Comparison of ENCODE assay signal across 9 cellular contexts in the genomic region with DNA sequence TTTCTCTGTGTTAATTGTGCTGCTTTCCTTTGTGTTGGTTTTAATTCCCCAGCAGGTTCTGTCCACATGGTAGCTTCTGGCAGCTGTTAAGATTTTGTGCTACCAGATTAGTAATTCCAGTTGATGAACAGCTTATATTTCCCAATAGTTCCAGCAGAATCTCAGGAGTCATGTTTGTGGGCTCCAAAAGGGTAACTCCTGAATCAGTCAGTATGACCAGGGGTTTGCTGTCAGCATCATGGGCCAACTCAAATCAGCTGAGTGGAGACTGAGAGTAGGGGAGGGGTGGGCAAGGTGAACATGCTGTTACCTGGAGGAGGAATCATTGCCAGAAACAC.
DNase-seq lines count a peak whose midpoint lies in the region; ATAC-seq, FAIRE-seq and TF ChIP-seq lines count a peak whose summit lies in the region.
"Had no signal": no experiment of that assay in that cellular context is flagged by ENCODE, and none has a peak within 500 bp of the region (broad histone marks: within the 10 kb centered on the region; RNA-seq: fewer than 3 reads in every experiment).

No MANE protein-coding gene starts in this region.

- H3K27me3 ChIP-seq in DND-41 (ENCODE audit: insufficient read depth, low read length, poor library complexity) (no peaks in the 10 kb centered on the region), GM12878 (replicated peaks in 1 of 2; ENCODE audit: control insufficient read depth in 2 of 2, insufficient read depth in 2 of 2, low read length in 1 of 2) (no peaks in the 10 kb centered on the region), mesenchymal stem cell (ENCODE audit: control insufficient read depth in 1 of 2, insufficient read depth in 1 of 2, low read length in 2 of 2) (peaks cover 0 to 7% of the 10 kb centered on the region in 2 experiments)
- H3K27me3 ChIP-seq: hepatocyte had no signal

- H3K27ac Mint-ChIP-seq in IgD-negative memory B cell: peak overlapping the region; percentile 68 to 99 (median 95)
- peak overlapping the region; percentile 87 to 96 (median 94) for H3K27ac Mint-ChIP-seq in naive thymus-derived CD8-positive, alpha-beta T cell

- RAD21 ChIA-PET in GM12878 (lab: Charles Lee; ENCODE audit: unreplicated experiment): interaction anchor here (0.7 to 4.9 kb wide), 23 partner anchors 10 to 223 kb away, joined by 3 to 58 read pairs (median 11); no protein-coding TSS in a partner anchor

- peaks cover 0 to 2% (median 1%) of the 10 kb centered on the region in 3 donors for H3K9me3 Mint-ChIP-seq in IgD-negative memory B cell
- H3K9me3 Mint-ChIP-seq in naive thymus-derived CD8-positive, alpha-beta T cell: peaks cover 0 to 5% (median 0%) of the 10 kb centered on the region in 9 donors

- BruUV-seq in GM12878 (replicated peaks; lab: Mats Ljungman, UMichigan): TSS peak; percentile 91

- H2BK15ac ChIP-seq in mesenchymal stem cell (ENCODE audit: low read depth, poor library complexity, severe bottlenecking): no peak overlapping the region

- CTCF ChIA-PET in GM12878 (lab: Yijun Ruan, JAX): interaction anchor here (0.5 to 4.2 kb wide), 15 partner anchors 9 to 324 kb away, joined by 4 to 42 read pairs (median 7); no protein-coding TSS in a partner anchor

- intact Hi-C loops in GM12878 (cut with micrococcal nuclease; ENCODE audit: unreplicated experiment): loop anchor here (5.0 kb wide), 2 partner anchors 89 to 106 kb away; no protein-coding TSS in a partner anchor

- no peak for FAIRE-seq in GM12878 (lab: Jason Lieb, UNC)

- H3K14ac ChIP-seq in mesenchymal stem cell (ENCODE audit: low read length in 2 of 2): no peak overlapping the region

- TF ChIP-seq EP300 in GM12878 (IDR thresholded peaks at IDR 0.05; ENCODE audit: borderline replicate concordance in 1 of 2, control insufficient read depth in 1 of 2, low read depth in 2 of 2, low read length in 2 of 2): no peak

- peaks cover 2% of the 10 kb centered on the region for H3K27me3 Mint-ChIP-seq in IgD-negative memory B cell
- H3K27me3 Mint-ChIP-seq in naive thymus-derived CD8-positive, alpha-beta T cell: no peaks in the 10 kb centered on the region

- peaks cover 23 to 60% (median 42%) of the 10 kb centered on the region in 3 donors for H3K4me1 Mint-ChIP-seq in IgD-negative memory B cell
- H3K4me1 Mint-ChIP-seq in naive thymus-derived CD8-positive, alpha-beta T cell: peaks cover 36 to 89% (median 58%) of the 10 kb centered on the region in 4 donors

- H3K4me1 ChIP-seq in DND-41 (ENCODE audit: insufficient read depth, low read length) (peaks cover 29% of the 10 kb centered on the region), GM12878 (ENCODE audit: control insufficient read depth, insufficient read depth, low read length) (peaks cover 18% of the 10 kb centered on the region), mesenchymal stem cell (ENCODE audit: control insufficient read depth, insufficient read depth, low read depth, low read length) (peaks cover 3% of the 10 kb centered on the region)

- H4K20me1 ChIP-seq in DND-41 (ENCODE audit: insufficient read depth, low read length) (no peaks in the 10 kb centered on the region), GM12878 (ENCODE audit: control insufficient read depth, insufficient read depth) (no peaks in the 10 kb centered on the region)

- no peak overlapping the region for H2BK120ac ChIP-seq in mesenchymal stem cell (ENCODE audit: low read depth, low read length)

- ATAC-seq in DND-41 (ENCODE audit: insufficient read depth, low read depth) (no peak), GM12878 (peak; percentile 43)
- peak; percentile 28 to 39 for ATAC-seq in naive thymus-derived CD8-positive, alpha-beta T cell

- H3K27ac ChIP-seq in DND-41 (ENCODE audit: low read length) (peak overlapping the region; percentile 77), GM12878 (ENCODE audit: control insufficient read depth, insufficient read depth) (no peak overlapping the region), mesenchymal stem cell (ENCODE audit: low read length, poor library complexity, severe bottlenecking) (no peak overlapping the region)
- H3K27ac ChIP-seq: hepatocyte had no signal

- no peak overlapping the region for H2BK5ac ChIP-seq in mesenchymal stem cell (ENCODE audit: low read depth, low read length, poor library complexity, severe bottlenecking)

- no peak for TF ChIP-seq POLR2A in GM12878 (IDR thresholded peaks at IDR 0.05; ENCODE audit: low read depth, low read length)

- no peaks in the 10 kb centered on the region for H3K36me3 Mint-ChIP-seq in IgD-negative memory B cell
- no peaks in the 10 kb centered on the region for H3K36me3 Mint-ChIP-seq in naive thymus-derived CD8-positive, alpha-beta T cell

- H2BK12ac ChIP-seq in mesenchymal stem cell (ENCODE audit: low read length in 2 of 2): no peak overlapping the region

- TF ChIP-seq CTCF in DND-41 (IDR thresholded peaks at IDR 0.05; ENCODE audit: borderline replicate concordance, extremely low read depth, low read length, poor library complexity, severe bottlenecking) (no peak), GM12878 (IDR thresholded peaks at IDR 0.05 in 2 of 3, conservative IDR thresholded peaks at IDR 0.05 in 1 of 3; ENCODE audit: control insufficient read depth in 2 of 3, extremely low read depth in 1 of 3, insufficient read depth in 1 of 3, low read depth in 3 of 3, low read length in 3 of 3) (no peak)

- no peak overlapping the region for H4K8ac ChIP-seq in mesenchymal stem cell (ENCODE audit: low read length)

- TF ChIP-seq RAD21 in GM12878 (IDR thresholded peaks at IDR 0.05; ENCODE audit: insufficient read depth, low read depth, low read length): no peak

- SMC1A ChIA-PET in GM12878 (lab: Charles Lee; ENCODE audit: uncharacterized antibody, unreplicated experiment): interaction anchor here (0.6 to 8.9 kb wide), 29 partner anchors 10 to 323 kb away, joined by 3 to 105 read pairs (median 12); no protein-coding TSS in a partner anchor

- peak overlapping the region; percentile 60 for H2AFZ ChIP-seq in DND-41 (ENCODE audit: low read depth, low read length)
- peak overlapping the region; percentile 71 for H2AFZ ChIP-seq in GM12878 (ENCODE audit: control insufficient read depth, low read depth, low read length)
- H2AFZ ChIP-seq in mesenchymal stem cell (ENCODE audit: low read depth, low read length): no peak overlapping the region
- H2AFZ ChIP-seq: hepatocyte had no signal

- in situ Hi-C loops in GM12878 (cut with MboI): no loop called here

- H3K36me3 ChIP-seq in DND-41 (ENCODE audit: insufficient read depth, low read length) (no peaks in the 10 kb centered on the region), GM12878 (ENCODE audit: control insufficient read depth in 2 of 2, insufficient read depth in 2 of 2, low read length in 1 of 2) (no peaks in the 10 kb centered on the region), mesenchymal stem cell (ENCODE audit: control insufficient read depth in 1 of 2, insufficient read depth in 2 of 2, low read depth in 1 of 2, low read length in 2 of 2) (no peaks in the 10 kb centered on the region)

- H2AK5ac ChIP-seq in mesenchymal stem cell (ENCODE audit: low read length, severe bottlenecking): no peak overlapping the region

- no peak for DNase-seq in DND-41
- no peak for DNase-seq in GM12878 (ENCODE audit: low read depth, low spot score)
- no peak for DNase-seq in naive thymus-derived CD8-positive, alpha-beta T cell
- DNase-seq in mesenchymal stem cell: no peak
- DNase-seq in NCI-H2171 treated with DMSO at 0.1 percent for 48 hours (lab: John Stamatoyannopoulos, UW): no peak
- no peak for DNase-seq in superior temporal gyrus (ENCODE audit: extremely low spot score)
- no peak for DNase-seq in HuH-7.5 (ENCODE audit: low spot score)

- POLR2A ChIA-PET in GM12878 (lab: Charles Lee): interaction anchor here (0.6 to 4.9 kb wide), 15 partner anchors 9 to 186 kb away, joined by 3 to 56 read pairs (median 5); no protein-coding TSS in a partner anchor
- POLR2A ChIA-PET in naive thymus-derived CD8-positive, alpha-beta T cell (lab: Charles Lee): interaction anchor here (0.7 to 4.5 kb wide), 15 partner anchors 9 to 139 kb away, joined by 3 to 79 read pairs (median 8); a partner anchor contains a TSS

- H3K4me2 ChIP-seq in DND-41 (ENCODE audit: insufficient read depth, low read length) (peak overlapping the region; percentile 30), GM12878 (ENCODE audit: control insufficient read depth, insufficient read depth) (peak overlapping the region; percentile 77), mesenchymal stem cell (ENCODE audit: low read length, poor library complexity, severe bottlenecking) (no peak overlapping the region)
- H3K4me2 ChIP-seq: hepatocyte had no signal

- H3K9me3 ChIP-seq in DND-41 (ENCODE audit: insufficient read depth, low read length, severe bottlenecking) (no peaks in the 10 kb centered on the region), GM12878 (replicated peaks; ENCODE audit: control insufficient read depth, insufficient read depth, low read length) (no peaks in the 10 kb centered on the region), mesenchymal stem cell (ENCODE audit: control insufficient read depth, low read length) (no peaks in the 10 kb centered on the region)

- no peak overlapping the region for H4K91ac ChIP-seq in mesenchymal stem cell (ENCODE audit: low read length)

- peak overlapping the region in 2 of 4 donors; percentile 19 to 69 for H3K4me3 Mint-ChIP-seq in IgD-negative memory B cell
- H3K4me3 Mint-ChIP-seq in naive thymus-derived CD8-positive, alpha-beta T cell: peak overlapping the region in 9 of 10 donors; percentile 11 to 59 (median 38)

- no peak overlapping the region for H3K4ac ChIP-seq in mesenchymal stem cell (ENCODE audit: low read depth in 1 of 2, low read length in 2 of 2)

- H3K79me2 ChIP-seq in DND-41 (ENCODE audit: insufficient read depth, low read length) (no peaks in the 10 kb centered on the region), GM12878 (ENCODE audit: control insufficient read depth, insufficient read depth, low read length) (no peaks in the 10 kb centered on the region)
- H3K79me2 ChIP-seq: hepatocyte had no signal

- no peaks in the 10 kb centered on the region for H3K79me1 ChIP-seq in mesenchymal stem cell (replicated peaks; ENCODE audit: low read length, poor library complexity, severe bottlenecking)

- H3K23ac ChIP-seq in mesenchymal stem cell (ENCODE audit: low read length in 2 of 2): no peak overlapping the region

- H3K9ac ChIP-seq in DND-41 (ENCODE audit: low read depth, low read length) (peak overlapping the region; percentile 37), GM12878 (ENCODE audit: control insufficient read depth, insufficient read depth, low read length) (no peak overlapping the region), mesenchymal stem cell (ENCODE audit: low read length) (no peak overlapping the region)

- no peak overlapping the region for H3K4me3 ChIP-seq in DND-41 (ENCODE audit: low read depth in 1 of 2, low read length in 2 of 2)
- H3K4me3 ChIP-seq in GM12878: no peak overlapping the region
- H3K4me3 ChIP-seq in mesenchymal stem cell (ENCODE audit: insufficient read depth in 1 of 2, low read depth in 1 of 2, low read length in 2 of 2): no peak overlapping the region
- H3K4me3 ChIP-seq: hepatocyte had no signal

- H3K18ac ChIP-seq in mesenchymal stem cell (ENCODE audit: low read depth in 1 of 2, low read length in 2 of 2): peak overlapping the region in 1 of 2 experiments; percentile 67

TF ChIP-seq in GM12878, 131 proteins besides CTCF, POLR2A, EP300 and RAD21 (continues in another document):
- TF ChIP-seq HDAC6 (IDR thresholded peaks at IDR 0.05; ENCODE audit: unreplicated experiment) (no peak), CREB1 (IDR thresholded peaks at IDR 0.05; ENCODE audit: low read depth) (no peak), YBX1 (IDR thresholded peaks at IDR 0.05) (no peak)
